ENCODE assay signal across 14 cellular contexts in the genomic region with DNA sequence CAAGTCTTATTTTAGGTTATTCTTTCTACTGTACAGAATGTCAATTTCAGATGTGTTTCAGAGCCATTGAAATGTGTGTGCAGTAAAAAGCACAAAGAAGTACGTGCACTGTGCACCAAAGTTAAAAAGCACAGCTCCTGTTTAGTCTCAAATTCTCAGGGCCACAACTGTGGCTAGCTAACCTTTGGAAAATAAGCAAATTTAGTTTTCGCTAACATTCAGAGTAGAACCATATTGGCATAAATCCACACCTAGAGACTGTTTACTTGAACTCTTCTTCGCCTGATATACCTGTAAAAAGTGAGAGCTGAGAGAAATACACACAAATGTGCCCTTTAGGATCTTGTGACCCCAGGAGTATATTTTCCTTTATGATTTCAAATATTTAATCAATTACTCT.
"Had no signal": no experiment of that assay in that cellular context is flagged by ENCODE, and none has a peak within 500 bp of the region (broad histone marks: within the 10 kb centered on the region; RNA-seq: fewer than 3 reads in every experiment).

No MANE protein-coding gene starts in this region.

- H3K36me3 ChIP-seq: left ventricle myocardium inferior, thoracic aorta, upper lobe of left lung had no signal

- ATAC-seq: activated CD8-positive, alpha-beta T cell treated with anti-CD3 and anti-CD28 coated beads, Interleukin-2, amount 10 ng/mL, durations not matched to agents 7 days and 5 days; natural killer cell treated with Interleukin-12 subunit alpha and Interleukin-12 subunit beta and Interleukin-15 and Interleukin-18, amount 100 ng/mL, for 72 hours; sciatic nerve had no signal

- H3K4me1 ChIP-seq: left ventricle myocardium inferior had no signal

- DNase-seq: activated CD4-positive, alpha-beta T cell treated with anti-CD3 and anti-CD28 coated beads for 1 hour; activated CD4-positive, alpha-beta T cell treated with anti-CD3 and anti-CD28 coated beads, Interleukin-2, amount 50 U/mL, for 1 hour; activated CD8-positive, alpha-beta T cell treated with anti-CD3 and anti-CD28 coated beads, Interleukin-2, amount 10 ng/mL, durations not matched to agents 7 days and 5 days; activated gamma-delta T cell treated with Interleukin-2 at 50 U/mL for 16 hours; effector CD4-positive, alpha-beta T cell; immature natural killer cell; left ventricle myocardium inferior; stimulated activated CD4-positive, alpha-beta T cell treated with anti-CD3 and anti-CD28 coated beads, Interleukin-2, amount 100 ng/mL, for 48 hours; stimulated activated naive CD4-positive, alpha-beta T cell; T-helper 9 cell had no signal

- H3K9me3 ChIP-seq: left ventricle myocardium inferior, thoracic aorta, upper lobe of left lung had no signal

- H3K4me3 ChIP-seq: left ventricle myocardium inferior, upper lobe of left lung had no signal

- H3K27me3 ChIP-seq: upper lobe of left lung had no signal

- H3K27ac ChIP-seq: left ventricle myocardium inferior, thoracic aorta, upper lobe of left lung had no signal
